In the genomic region with DNA sequence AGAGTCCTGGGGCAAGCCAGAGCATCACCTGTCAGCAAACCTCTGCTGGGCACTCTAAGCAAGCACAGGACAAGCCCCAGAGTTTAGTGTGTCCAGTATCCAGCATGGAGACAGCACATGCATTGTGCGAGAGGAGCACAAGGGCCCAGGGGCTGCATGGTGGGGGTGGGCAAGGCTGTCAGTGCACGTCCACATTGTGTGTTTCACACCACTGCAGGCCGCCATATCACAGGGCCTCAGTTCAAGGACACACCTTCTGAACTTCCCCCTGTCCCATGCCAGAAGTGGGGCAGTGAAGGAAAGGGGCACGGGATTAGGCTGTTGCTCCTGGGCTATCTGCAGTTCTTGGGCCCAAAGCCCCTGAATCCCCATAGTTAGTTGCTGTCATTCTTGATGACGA, we compare ENCODE assay signal across 1 cellular context.
TF ChIP-seq lines count a peak whose summit lies in the region.

No MANE protein-coding gene starts in this region.

TF ChIP-seq in endothelial cell of umbilical vein, 7 proteins besides CTCF, POLR2A, EP300 and RAD21:
- TF ChIP-seq MYC (IDR thresholded peaks at IDR 0.05; ENCODE audit: low read depth, low read length) = no peak
- no peak for TF ChIP-seq FOS (IDR thresholded peaks at IDR 0.05; ENCODE audit: borderline replicate concordance, insufficient read depth, low read length)
- no peak for TF ChIP-seq JUN (IDR thresholded peaks at IDR 0.05; ENCODE audit: borderline replicate concordance, insufficient read depth, insufficient read length, low read depth)
- no peak for TF ChIP-seq POLR2AphosphoS5 (IDR thresholded peaks at IDR 0.05; ENCODE audit: insufficient read depth, low read depth, low read length)
- TF ChIP-seq EZH2 (IDR thresholded peaks at IDR 0.05; ENCODE audit: borderline replicate concordance, low read depth, low read length, severe bottlenecking) = no peak
- TF ChIP-seq, protein P1, sequence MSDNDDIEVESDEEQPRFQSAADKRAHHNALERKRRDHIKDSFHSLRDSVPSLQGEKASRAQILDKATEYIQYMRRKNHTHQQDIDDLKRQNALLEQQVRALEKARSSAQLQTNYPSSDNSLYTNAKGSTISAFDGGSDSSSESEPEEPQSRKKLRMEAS (IDR thresholded peaks at IDR 0.05; ENCODE audit: insufficient read depth, insufficient read length) = no peak
- TF ChIP-seq GATA2 (IDR thresholded peaks at IDR 0.05; ENCODE audit: insufficient read depth, insufficient read length, low read depth, low read length) = no peak
